1 cellular context compared by ENCODE assay signal in genomic region chr9:137030931-137031527, GRCh38.
A peak's percentile ranks its signal among the peaks of the same experiment; 100 is the strongest.
TF ChIP-seq lines count a peak whose summit lies in the region.

No MANE protein-coding gene starts in this region.

TF ChIP-seq in HepG2, 621 proteins besides CTCF, POLR2A, EP300 and RAD21:
- TF ChIP-seq NFIB (CRISPR knock-in tag; IDR thresholded peaks at IDR 0.05; ENCODE audit: borderline replicate concordance) (0 out of 2 replicates have a peak, but pooled peaks have one; percentile 50), MBNL3 (CRISPR knock-in tag; conservative IDR thresholded peaks at IDR 0.05) (no peak), ZNF687 (CRISPR knock-in tag; IDR thresholded peaks at IDR 0.05) (0 out of 2 replicates have a peak, but pooled peaks have one; percentile 6), ZNF282 (IDR thresholded peaks at IDR 0.05; ENCODE audit: partially characterized antibody) (no peak), ZNF460 (CRISPR knock-in tag; IDR thresholded peaks at IDR 0.05; ENCODE audit: borderline replicate concordance) (no peak)
TF ChIP-seq in HepG2: peak in this region for 2.
